In genomic region chr14:35818346-35819115, GRCh38 we compare ENCODE assay signal across 8 cellular contexts. TPM values are rescaled to one million over a fixed set of nuclear protein-coding genes. Genes with fewer than 3 reads are reported as not detected.
DNase-seq lines count a peak whose midpoint lies in the region; ATAC-seq and TF ChIP-seq lines count a peak whose summit lies in the region.

No MANE protein-coding gene starts in this region.

- peak; percentile 15 to 33 for DNase-seq in NCI-H2081 (lab: John Stamatoyannopoulos, UW)
- no peak for DNase-seq in NCI-H2081 treated with DMSO at 0.1 percent for 48 hours (lab: John Stamatoyannopoulos, UW)
- DNase-seq in HuH-7 (ENCODE audit: low spot score) = peak; percentile 60
- DNase-seq in SK-N-DZ (ENCODE audit: low spot score) = peak; percentile 60
- peak; percentile 22 to 63 for DNase-seq in fibroblast of lung (ENCODE audit: low read depth in 2 of 2)
- DNase-seq in activated CD8-positive, alpha-beta memory T cell treated with anti-CD3 and anti-CD28 coated beads, Interleukin-2, amount 50 U/mL, for 48 hours = no peak

- TF ChIP-seq CTCF in fibroblast of lung (conservative IDR thresholded peaks at IDR 0.05 in 1 of 2, IDR thresholded peaks at IDR 0.05 in 1 of 2; ENCODE audit: low read depth in 1 of 2, low read length in 2 of 2) (peak; percentile 67 to 70), neural cell (IDR thresholded peaks at IDR 0.05; ENCODE audit: poor library complexity, severe bottlenecking) (peak; percentile 55)

- no peak overlapping the region for H3K9ac ChIP-seq in fibroblast of lung (ENCODE audit: insufficient read depth, low read length)
- no peak overlapping the region for H3K9ac ChIP-seq in neural cell (ENCODE audit: low read length)

- H2AFZ ChIP-seq in fibroblast of lung (ENCODE audit: low read length) = no peak overlapping the region
- H2AFZ ChIP-seq in neural cell (ENCODE audit: low read depth, low read length) = no peak overlapping the region

- TF ChIP-seq RAD21 in neural cell (conservative IDR thresholded peaks at IDR 0.05) = peak; percentile 50

- H3K4me2 ChIP-seq in fibroblast of lung (ENCODE audit: extremely low read depth, insufficient read depth, low read length) = no peak overlapping the region
- no peak overlapping the region for H3K4me2 ChIP-seq in neural cell (ENCODE audit: low read length)

- H3K4me1 ChIP-seq in fibroblast of lung (ENCODE audit: control insufficient read depth, extremely low read depth, insufficient read depth, low read length) = no peaks in the 10 kb centered on the region

- H3K4me3 ChIP-seq in fibroblast of lung (replicated peaks in 1 of 4; ENCODE audit: control extremely low read depth in 1 of 4, insufficient read depth in 1 of 4, low read depth in 3 of 4, low read length in 4 of 4) (no peak overlapping the region), neural cell (ENCODE audit: low read length) (no peak overlapping the region)

- no peaks in the 10 kb centered on the region for H3F3A ChIP-seq in neural cell (ENCODE audit: insufficient read depth, low read length, poor library complexity, severe bottlenecking)

- H3K36me3 ChIP-seq in fibroblast of lung (ENCODE audit: control insufficient read depth, insufficient read depth, low read length) (no peaks in the 10 kb centered on the region), neural cell (ENCODE audit: insufficient read depth, low read length) (no peaks in the 10 kb centered on the region)

- H3K27ac ChIP-seq in fibroblast of lung (ENCODE audit: insufficient read depth, low read length) = no peak overlapping the region
- no peak overlapping the region for H3K27ac ChIP-seq in neural cell (ENCODE audit: low read length)

- H3K9me3 ChIP-seq in fibroblast of lung (ENCODE audit: control insufficient read depth, insufficient read depth, low read depth, low read length) = no peaks in the 10 kb centered on the region
- no peaks in the 10 kb centered on the region for H3K9me3 ChIP-seq in neural cell (ENCODE audit: low read length)

- H3K9me2 ChIP-seq in neural cell (ENCODE audit: insufficient read depth, low read length) = no peaks in the 10 kb centered on the region

- TF ChIP-seq EP300 in neural cell (conservative IDR thresholded peaks at IDR 0.05; ENCODE audit: poor library complexity, severe bottlenecking) = no peak

- no peak for ATAC-seq in GM21367 (IDR thresholded peaks at IDR 0.05; ENCODE audit: unreplicated experiment)

- H4K20me1 ChIP-seq in fibroblast of lung (ENCODE audit: control insufficient read depth, extremely low read depth, insufficient read depth, low read length) = no peaks in the 10 kb centered on the region
- H4K20me1 ChIP-seq in neural cell (ENCODE audit: insufficient read depth) = no peaks in the 10 kb centered on the region

- H3K27me3 ChIP-seq in fibroblast of lung (ENCODE audit: control insufficient read depth, insufficient read depth, low read length) (no peaks in the 10 kb centered on the region), neural cell (ENCODE audit: insufficient read depth, low read depth, low read length) (no peaks in the 10 kb centered on the region)

- H3K79me2 ChIP-seq in fibroblast of lung (ENCODE audit: control insufficient read depth, insufficient read depth, low read length) (no peaks in the 10 kb centered on the region), neural cell (replicated peaks; ENCODE audit: insufficient read depth, low read length) (no peaks in the 10 kb centered on the region)

TF ChIP-seq in neural cell, 6 proteins besides CTCF, POLR2A, EP300 and RAD21:
- no peak for TF ChIP-seq EZH2 (IDR thresholded peaks at IDR 0.05; ENCODE audit: borderline replicate concordance, insufficient read depth, low read length, poor library complexity, severe bottlenecking)
- TF ChIP-seq REST (IDR thresholded peaks at IDR 0.05; ENCODE audit: borderline replicate concordance) = no peak
- TF ChIP-seq POLR2AphosphoS5 (IDR thresholded peaks at IDR 0.05) = no peak
- TF ChIP-seq SMC3 (conservative IDR thresholded peaks at IDR 0.05; ENCODE audit: poor library complexity) = no peak
- no peak for TF ChIP-seq MXI1 (conservative IDR thresholded peaks at IDR 0.05; ENCODE audit: poor library complexity, severe bottlenecking)
- TF ChIP-seq TAF1 (IDR thresholded peaks at IDR 0.05; ENCODE audit: low read depth) = no peak

RNA-seq across cellular contexts. Expression of gene BRMS1L, which starts 7.6 kb away (rescaled TPM):
- polyA plus RNA-seq in SK-N-DZ (2014; cell fraction: cytosol; rRNA removed) = 19.5 and 23.9 TPM in 2 replicates
- 14.1 and 116 TPM in 2 replicates for polyA plus RNA-seq in SK-N-DZ (2014; cell fraction: nucleus; rRNA removed)
- total RNA-seq in fibroblast of lung = 3.3 and 3.9 TPM in 2 replicates
- polyA plus RNA-seq in fibroblast of lung (7.2 and 9.5 TPM in 2 replicates), neural cell (29.7 and 30.8 TPM in 2 replicates)
- 5.8 TPM in 2 replicates for polyA plus RNA-seq in fibroblast of lung (2012)
- polyA minus RNA-seq in fibroblast of lung (ENCODE audit: low replicate concordance) (not detected in 2 replicates), neural cell (24.8 and 28.7 TPM in 2 replicates)

RNA-seq across cellular contexts. Expression of gene RALGAPA1, which starts 9.4 kb away (rescaled TPM):
- 17.6 and 19.1 TPM in 2 replicates for polyA plus RNA-seq in SK-N-DZ (2014; cell fraction: cytosol; rRNA removed)
- polyA plus RNA-seq in SK-N-DZ (2014; cell fraction: nucleus; rRNA removed) = 22.7 and 25.0 TPM in 2 replicates
- 34.5 and 45.5 TPM in 2 replicates for total RNA-seq in fibroblast of lung
- polyA plus RNA-seq in fibroblast of lung = 6.2 and 7.2 TPM in 2 replicates
- polyA plus RNA-seq in fibroblast of lung (2012) = 4.3 and 4.6 TPM in 2 replicates
- 8.4 and 12.8 TPM in 2 replicates for polyA minus RNA-seq in fibroblast of lung (ENCODE audit: low replicate concordance)
- 65.0 and 73.3 TPM in 2 replicates for polyA plus RNA-seq in neural cell
- 223 and 229 TPM in 2 replicates for polyA minus RNA-seq in neural cell

Comparison
In these comparisons a context has a peak if more than half of its experiments do, and no peak if none do; other contexts are left out.
1. DNase-seq: peak in NCI-H2081 (2 of 2), HuH-7 (single experiment), SK-N-DZ (single experiment) and fibroblast of lung (2 of 2); none in NCI-H2081 treated with DMSO at 0.1 percent for 48 hours (single experiment) and activated CD8-positive, alpha-beta memory T cell treated with anti-CD3 and anti-CD28 coated beads, Interleukin-2, amount 50 U/mL, for 48 hours (single experiment).